ENCODE assay signal across 20 cellular contexts in genomic region chr9:88370346-88370745, GRCh38. TPM values are rescaled to one million over a fixed set of nuclear protein-coding genes. Genes with fewer than 3 reads are reported as not detected.
DNase-seq lines count a peak whose midpoint lies in the region; ATAC-seq and TF ChIP-seq lines count a peak whose summit lies in the region.
"Had no signal": no experiment of that assay in that cellular context is flagged by ENCODE, and none has a peak within 500 bp of the region (broad histone marks: within the 10 kb centered on the region; RNA-seq: fewer than 3 reads in every experiment).

No MANE protein-coding gene starts in this region.

- H3K27ac ChIP-seq in HCT116 (ENCODE audit: low read depth, low read length) (no peak overlapping the region), gastrocnemius medialis (no peak overlapping the region)

- H3K4me3 ChIP-seq in HCT116 (replicated peaks in 1 of 2; ENCODE audit: low read depth in 1 of 2, low read length in 2 of 2) (no peak overlapping the region), gastrocnemius medialis (no peak overlapping the region)
- H3K4me3 ChIP-seq: GM12878, MG63 had no signal

- peaks cover 3 to 19% of the 10 kb centered on the region in 2 experiments; a peak in 2 of 4 replicates for H3K4me1 ChIP-seq in HCT116 (ENCODE audit: control insufficient read depth in 1 of 2, insufficient read depth in 2 of 2, low read length in 2 of 2)
- no peaks in the 10 kb centered on the region for H3K4me1 ChIP-seq in gastrocnemius medialis

- H3K27me3 ChIP-seq in HCT116 (ENCODE audit: insufficient read depth, low read length) (no peaks in the 10 kb centered on the region), gastrocnemius medialis (no peaks in the 10 kb centered on the region)
- H3K27me3 ChIP-seq: MG63 had no signal

- RAD21 ChIA-PET in HCT116 (lab: Charles Lee; ENCODE audit: low non-redundant PET in 1 of 2, low total read pairs in 2 of 2, uncharacterized antibody in 2 of 2, unreplicated experiment in 2 of 2): no interaction called here

- H3K9me2 ChIP-seq in HCT116 (ENCODE audit: insufficient read depth): no peaks in the 10 kb centered on the region

- H3K9ac ChIP-seq in HCT116 (ENCODE audit: low read length): no peak overlapping the region

- POLR2A ChIA-PET in HCT116 (lab: Charles Lee): no interaction called here

- CTCF ChIA-PET in HCT116 (lab: Charles Lee): no interaction called here

- H3K9me3 ChIP-seq in HCT116 (ENCODE audit: control insufficient read depth in 1 of 2, insufficient read depth in 1 of 2, low read depth in 1 of 2, low read length in 2 of 2) (no peaks in the 10 kb centered on the region; a peak in 1 of 4 replicates), gastrocnemius medialis (no peaks in the 10 kb centered on the region)

- TF ChIP-seq POLR2A in HCT116 (IDR thresholded peaks at IDR 0.05; ENCODE audit: borderline replicate concordance, extremely low read depth, insufficient read depth, insufficient read length) (no peak), gastrocnemius medialis (IDR thresholded peaks at IDR 0.05) (no peak)

- in situ Hi-C loops in gastrocnemius medialis (cut with MboI; ENCODE audit: low sequenced_read_pairs in 4 of 4): no loop called here

- no peaks in the 10 kb centered on the region for H3K36me3 ChIP-seq in HCT116 (ENCODE audit: control insufficient read depth in 1 of 2, insufficient read depth in 2 of 2, low read length in 2 of 2)
- H3K36me3 ChIP-seq in gastrocnemius medialis: no peaks in the 10 kb centered on the region
- H3K36me3 ChIP-seq: MG63 had no signal

- TF ChIP-seq CTCF in HCT116 (IDR thresholded peaks at IDR 0.05 in 2 of 3, conservative IDR thresholded peaks at IDR 0.05 in 1 of 3; ENCODE audit: borderline replicate concordance in 1 of 3, insufficient read depth in 1 of 3, low read depth in 2 of 3, low read length in 2 of 3): no peak
- no peak for TF ChIP-seq CTCF in gastrocnemius medialis (IDR thresholded peaks at IDR 0.05 in 4 of 5, conservative IDR thresholded peaks at IDR 0.05 in 1 of 5)

- intact Hi-C loops in HCT116 (cut with micrococcal nuclease): no loop called here
- intact Hi-C loops in gastrocnemius medialis (cut with DNase I; ENCODE audit: low total_unique reads): no loop called here

- H4K20me1 ChIP-seq in HCT116 (ENCODE audit: insufficient read depth): no peaks in the 10 kb centered on the region

- peak; percentile 23 for DNase-seq in Daoy (ENCODE audit: low read depth)
- DNase-seq in HCT116 (ENCODE audit: low read depth, low spot score): no peak
- DNase-seq in RPMI7951 (ENCODE audit: low read depth): peak; percentile 88
- DNase-seq in islet precursor cell: peak; percentile 90
- no peak for DNase-seq in gastrocnemius medialis
- no peak for DNase-seq in occipital lobe (lab: John Stamatoyannopoulos, UW)
- DNase-seq in DMS 273 treated with DMSO at 0.1 percent for 48 hours (lab: John Stamatoyannopoulos, UW): no peak
- DNase-seq in AG08395 (ENCODE audit: low spot score): no peak
- DNase-seq: C1 segment of cervical spinal cord; CD8-positive, alpha-beta memory T cell; DMS79; GF-D8; Karpas-422; MG63; NCI-H1092; NCI-H1694; NCI-H510A; NCI-H774; SHP77 treated with DMSO at 0.1 percent for 48 hours had no signal

- no peak for TF ChIP-seq RAD21 in HCT116 (IDR thresholded peaks at IDR 0.05; ENCODE audit: low read depth)

- ATAC-seq in HCT116 (no peak; the same call in 1 of the 2 replicates), gastrocnemius medialis (no peak)
- ATAC-seq: GM12878 had no signal

- H3K4me2 ChIP-seq in HCT116 (ENCODE audit: low read length): no peak overlapping the region

- BruUV-seq in HCT116 (replicated peaks; lab: Mats Ljungman, UMichigan): no TSS peak

- H3K79me2 ChIP-seq in HCT116 (ENCODE audit: insufficient read depth, low read length): no peaks in the 10 kb centered on the region

- no peak overlapping the region for H2AFZ ChIP-seq in HCT116 (ENCODE audit: low read depth, low read length, poor library complexity, severe bottlenecking)

TF ChIP-seq in HCT116, 20 proteins besides CTCF, POLR2A, EP300 and RAD21:
- TF ChIP-seq TCF7L2 (IDR thresholded peaks at IDR 0.05; ENCODE audit: borderline replicate concordance, extremely low read depth, insufficient read depth, insufficient read length): peak; percentile 56
- TF ChIP-seq ATF3 (IDR thresholded peaks at IDR 0.05): no peak

RNA-seq across cellular contexts. Expression of gene SPIN1, which starts 17.9 kb away (rescaled TPM):
- total RNA-seq in Daoy (2014; rRNA removed; shearing (Covaris generic)): 106 and 107 TPM in 2 replicates
- total RNA-seq in HCT116 (2021; ENCODE audit: unreplicated experiment) (74.0 TPM), gastrocnemius medialis (10 to 100 TPM in 1 of 4 donors, 1 to 10 TPM in 3; 5.5 to 11.9 (median 6.6) TPM), occipital lobe (361 TPM)
- 29.5 and 32.8 TPM in 2 replicates for polyA plus RNA-seq in HCT116 (2012)
- 63.5 and 75.9 TPM in 2 replicates for total RNA-seq in RPMI7951 (2014; rRNA removed; shearing (Covaris generic))

Comparison
In these comparisons a context has a peak if more than half of its experiments do, and no peak if none do; other contexts are left out.
1. DNase-seq: peak in Daoy (single experiment), RPMI7951 (single experiment) and islet precursor cell (single experiment); none in HCT116 (single experiment), gastrocnemius medialis (0 of 2), occipital lobe (single experiment), DMS 273 treated with DMSO at 0.1 percent for 48 hours (single experiment) and AG08395 (single experiment).